Comparison of ENCODE assay signal across 19 cellular contexts in the genomic region with DNA sequence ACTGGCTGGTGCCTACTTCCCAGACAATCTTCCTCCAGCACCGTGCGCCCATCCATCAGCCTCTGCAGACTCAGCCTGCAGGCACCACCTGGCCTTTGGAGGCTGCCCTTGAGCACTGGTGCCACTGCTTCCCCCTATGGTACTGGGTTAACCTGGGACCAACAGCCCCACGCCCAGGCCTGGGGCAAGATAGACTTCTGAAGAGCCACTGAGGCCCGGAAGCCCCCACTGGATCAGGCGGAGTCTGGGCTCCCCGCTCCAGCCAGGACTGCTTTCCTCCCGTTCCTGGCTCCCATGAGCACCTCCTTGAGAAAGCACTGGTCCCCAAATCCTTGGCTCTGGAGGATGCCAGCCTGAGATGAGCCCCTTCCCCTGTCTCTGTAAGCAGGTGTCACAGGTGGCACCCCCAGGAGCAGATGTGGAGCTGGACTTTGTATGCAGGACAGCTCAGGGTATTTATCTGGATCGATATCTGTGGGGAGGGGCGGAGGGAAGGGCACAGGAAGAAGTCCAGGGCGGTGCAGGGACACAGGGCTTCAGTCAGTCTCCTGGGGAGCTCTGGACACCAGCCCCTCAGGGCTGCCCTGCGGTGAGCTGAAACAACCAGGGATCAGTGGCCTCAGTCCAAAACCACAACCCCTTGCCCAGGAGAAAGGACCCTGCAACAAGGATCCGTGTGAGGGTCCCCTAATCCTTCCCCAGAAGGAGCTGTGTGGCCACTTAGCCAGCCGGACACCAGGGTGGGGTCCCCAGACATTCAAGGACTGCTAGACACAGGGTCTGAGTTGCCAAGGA.
A peak's percentile ranks its signal among the peaks of the same experiment; 100 is the strongest.
DNase-seq lines count a peak whose midpoint lies in the region; ATAC-seq, FAIRE-seq and TF ChIP-seq lines count a peak whose summit lies in the region.
"Had no signal": no experiment of that assay in that cellular context is flagged by ENCODE, and none has a peak within 500 bp of the region (broad histone marks: within the 10 kb centered on the region; RNA-seq: fewer than 3 reads in every experiment).

No MANE protein-coding gene starts in this region.

- TF ChIP-seq POLR2A in HepG2 (IDR thresholded peaks at IDR 0.05; ENCODE audit: insufficient read depth in 1 of 2, low read depth in 2 of 2, low read length in 2 of 2): no peak

- peaks cover 3 to 7% (median 5%) of the 10 kb centered on the region in 3 donors for H3K27me3 Mint-ChIP-seq in CD14-positive monocyte (ENCODE audit: low read depth in 3 of 3)
- no peaks in the 10 kb centered on the region for H3K27me3 Mint-ChIP-seq in activated CD8-positive, alpha-beta T cell treated with anti-CD3 and anti-CD28 coated beads for 36 hours

- no peaks in the 10 kb centered on the region for H3K4me1 Mint-ChIP-seq in CD14-positive monocyte
- no peaks in the 10 kb centered on the region for H3K4me1 Mint-ChIP-seq in stimulated activated effector memory CD8-positive, alpha-beta T cell treated with anti-CD3 and anti-CD28 coated beads, Interleukin-12 subunit alpha, Interleukin-12 subunit beta, amount 100 ng/mL, for 72 hours
- no peaks in the 10 kb centered on the region for H3K4me1 Mint-ChIP-seq in activated CD8-positive, alpha-beta T cell treated with anti-CD3 and anti-CD28 coated beads for 36 hours (ENCODE audit: low read depth)
- H3K4me1 Mint-ChIP-seq: CD4-positive, alpha-beta memory T cell had no signal

- H3K27ac ChIP-seq in WERI-Rb-1 (no peak overlapping the region), HepG2 (ENCODE audit: extremely low read length, insufficient read depth, low read length) (no peak overlapping the region)
- H3K27ac ChIP-seq: BLaER1 had no signal

- H3K36me3 ChIP-seq in WERI-Rb-1 (no peaks in the 10 kb centered on the region), HepG2 (replicated peaks in 1 of 2; ENCODE audit: control insufficient read depth in 1 of 2, insufficient read depth in 2 of 2, low read length in 2 of 2) (no peaks in the 10 kb centered on the region)
- H3K36me3 ChIP-seq: BLaER1 had no signal

- no peaks in the 10 kb centered on the region for H3K9me3 ChIP-seq in WERI-Rb-1 (ENCODE audit: severe bottlenecking)
- H3K9me3 ChIP-seq in HepG2 (ENCODE audit: low read length): no peaks in the 10 kb centered on the region
- H3K9me3 ChIP-seq: BLaER1, Caco-2 had no signal

- POLR2A ChIA-PET in HepG2 (lab: Yijun Ruan, JAX): no interaction called here
- POLR2A ChIA-PET in activated CD8-positive, alpha-beta T cell treated with anti-CD3 and anti-CD28 coated beads for 36 hours (lab: Charles Lee): no interaction called here

- no peak overlapping the region for H2AFZ ChIP-seq in HepG2 (ENCODE audit: low read length)

- in situ Hi-C loops in HepG2 (cut with HindIII; ENCODE audit: extremely low pct_ligation_motif_present, low pct_unique_long_range_greater_than_20kb): no loop called here

- no peaks in the 10 kb centered on the region for H3K79me2 ChIP-seq in HepG2 (ENCODE audit: insufficient read depth, low read length)

- H3K4me3 ChIP-seq in WERI-Rb-1 (ENCODE audit: low read depth, low read length): no peak overlapping the region
- no peak overlapping the region for H3K4me3 ChIP-seq in HepG2 (replicated peaks in 1 of 3; ENCODE audit: insufficient read depth in 1 of 3, low read depth in 2 of 3, low read length in 3 of 3)
- H3K4me3 ChIP-seq: BLaER1 had no signal

- no peak overlapping the region for H3K9ac ChIP-seq in HepG2 (ENCODE audit: insufficient read depth, low read depth, low read length)
- H3K9ac ChIP-seq: BLaER1 had no signal

- no TSS peak for BruUV-seq in HepG2 (replicated peaks; lab: Mats Ljungman, UMichigan)

- H3K9me3 Mint-ChIP-seq in CD14-positive monocyte: peaks cover 0 to 3% (median 0%) of the 10 kb centered on the region in 7 donors
- H3K9me3 Mint-ChIP-seq in stimulated activated effector memory CD8-positive, alpha-beta T cell treated with anti-CD3 and anti-CD28 coated beads, Interleukin-12 subunit alpha, Interleukin-12 subunit beta, amount 100 ng/mL, for 72 hours: peaks cover 8% of the 10 kb centered on the region
- H3K9me3 Mint-ChIP-seq in activated CD8-positive, alpha-beta T cell treated with anti-CD3 and anti-CD28 coated beads for 36 hours: peaks cover 2% of the 10 kb centered on the region

- H4K20me1 ChIP-seq in HepG2 (ENCODE audit: insufficient read depth, low read length): no peaks in the 10 kb centered on the region
- H4K20me1 ChIP-seq: BLaER1 had no signal

- H3K4me2 ChIP-seq in HepG2 (ENCODE audit: low read depth, low read length): no peak overlapping the region
- H3K4me2 ChIP-seq: BLaER1 had no signal

- DNase-seq in CD14-positive monocyte (ENCODE audit: low spot score) (peak; percentile 27), WERI-Rb-1 (peak; percentile 50), HepG2 (ENCODE audit: low spot score) (no peak)
- no peak for DNase-seq in stimulated activated effector memory CD8-positive, alpha-beta T cell treated with anti-CD3 and anti-CD28 coated beads, Interleukin-12 subunit alpha, Interleukin-12 subunit beta, amount 100 ng/mL, for 72 hours (ENCODE audit: low spot score in 2 of 2)
- DNase-seq in activated CD8-positive, alpha-beta T cell treated with anti-CD3 and anti-CD28 coated beads for 36 hours: no peak
- DNase-seq in activated naive CD4-positive, alpha-beta T cell treated with Interleukin-2 at 50 U/mL for 16 hours: no peak
- DNase-seq: ACHN; CD4-positive, alpha-beta memory T cell; DMS 273 treated with DMSO at 0.1 percent for 48 hours; DMS79 treated with DMSO at 0.1 percent for 48 hours; Karpas-422; MV-4-11; NCI-H187; NCI-H446 treated with DMSO at 0.1 percent for 48 hours; NCI-H526 treated with DMSO at 0.1 percent for 48 hours; SHP77 had no signal

- intact Hi-C loops in CD14-positive monocyte (cut with micrococcal nuclease) (no loop called here), HepG2 (cut with micrococcal nuclease; ENCODE audit: unreplicated experiment) (no loop called here)
- intact Hi-C loops in activated CD8-positive, alpha-beta T cell treated with anti-CD3 and anti-CD28 coated beads for 36 hours (cut with micrococcal nuclease): no loop called here

- no peak overlapping the region for H3K4me3 Mint-ChIP-seq in CD14-positive monocyte
- no peak overlapping the region for H3K4me3 Mint-ChIP-seq in stimulated activated effector memory CD8-positive, alpha-beta T cell treated with anti-CD3 and anti-CD28 coated beads, Interleukin-12 subunit alpha, Interleukin-12 subunit beta, amount 100 ng/mL, for 72 hours
- H3K4me3 Mint-ChIP-seq in activated CD8-positive, alpha-beta T cell treated with anti-CD3 and anti-CD28 coated beads for 36 hours: no peak overlapping the region
- H3K4me3 Mint-ChIP-seq: CD4-positive, alpha-beta memory T cell had no signal

- TF ChIP-seq EP300 in HepG2 (IDR thresholded peaks at IDR 0.05; ENCODE audit: low read depth in 2 of 2, low read length in 2 of 2) (no peak), HepG2 (CRISPR knock-in tag; IDR thresholded peaks at IDR 0.05; ENCODE audit: borderline replicate concordance) (no peak)

- no peaks in the 10 kb centered on the region for H3K36me3 Mint-ChIP-seq in CD14-positive monocyte
- H3K36me3 Mint-ChIP-seq in stimulated activated effector memory CD8-positive, alpha-beta T cell treated with anti-CD3 and anti-CD28 coated beads, Interleukin-12 subunit alpha, Interleukin-12 subunit beta, amount 100 ng/mL, for 72 hours: no peaks in the 10 kb centered on the region
- no peaks in the 10 kb centered on the region for H3K36me3 Mint-ChIP-seq in activated CD8-positive, alpha-beta T cell treated with anti-CD3 and anti-CD28 coated beads for 36 hours (ENCODE audit: low read depth)
- H3K36me3 Mint-ChIP-seq: CD4-positive, alpha-beta memory T cell had no signal

- FAIRE-seq in HepG2 (lab: Jason Lieb, UNC): no peak

- TF ChIP-seq RAD21 in HepG2 (CRISPR knock-in tag; IDR thresholded peaks at IDR 0.05): no peak

- WGBS in HepG2 (ENCODE audit: low lambda C conversion rate): 0% methylated on average over 3 of the region's 13 CpGs

- H3K27ac Mint-ChIP-seq in CD14-positive monocyte: peak overlapping the region in 1 of 7 donors; percentile 22
- no peak overlapping the region for H3K27ac Mint-ChIP-seq in stimulated activated effector memory CD8-positive, alpha-beta T cell treated with anti-CD3 and anti-CD28 coated beads, Interleukin-12 subunit alpha, Interleukin-12 subunit beta, amount 100 ng/mL, for 72 hours
- no peak overlapping the region for H3K27ac Mint-ChIP-seq in activated CD8-positive, alpha-beta T cell treated with anti-CD3 and anti-CD28 coated beads for 36 hours
- H3K27ac Mint-ChIP-seq: CD4-positive, alpha-beta memory T cell had no signal

- H3K27me3 ChIP-seq in WERI-Rb-1 (ENCODE audit: insufficient read depth, low read depth, severe bottlenecking) (no peaks in the 10 kb centered on the region), HepG2 (ENCODE audit: control insufficient read depth in 1 of 2, insufficient read depth in 2 of 2, low read length in 2 of 2) (peaks cover 4 to 9% of the 10 kb centered on the region in 2 experiments; a peak in 4 of 5 replicates)
- H3K27me3 ChIP-seq: BLaER1 had no signal

- CTCF ChIA-PET in HepG2 (lab: Yijun Ruan, JAX; ENCODE audit: low intra/inter-chr PET ratio, low total read pairs): no interaction called here
- CTCF ChIA-PET in activated CD8-positive, alpha-beta T cell treated with anti-CD3 and anti-CD28 coated beads for 36 hours (lab: Charles Lee): no interaction called here

- ATAC-seq in HepG2 (peak; percentile 71), HG03520 (IDR thresholded peaks at IDR 0.05; ENCODE audit: unreplicated experiment) (no peak)
- ATAC-seq in stimulated activated effector memory CD8-positive, alpha-beta T cell treated with anti-CD3 and anti-CD28 coated beads, Interleukin-12 subunit alpha, Interleukin-12 subunit beta, amount 100 ng/mL, for 72 hours: peak; percentile 6
- ATAC-seq in activated CD8-positive, alpha-beta T cell treated with anti-CD3 and anti-CD28 coated beads for 36 hours: no peak

- H3K4me1 ChIP-seq in HepG2 (ENCODE audit: insufficient read depth, low read length): no peaks in the 10 kb centered on the region
- H3K4me1 ChIP-seq: Caco-2 had no signal

- TF ChIP-seq CTCF in CD14-positive monocyte (IDR thresholded peaks at IDR 0.05) (no peak), WERI-Rb-1 (IDR thresholded peaks at IDR 0.05; ENCODE audit: low read depth, low read length) (no peak), HepG2 (CRISPR knock-in tag; IDR thresholded peaks at IDR 0.05) (no peak)
- TF ChIP-seq CTCF in activated CD8-positive, alpha-beta T cell treated with anti-CD3 and anti-CD28 coated beads for 36 hours (IDR thresholded peaks at IDR 0.05): no peak

TF ChIP-seq in HepG2, 621 proteins besides CTCF, POLR2A, EP300 and RAD21 (continues in another document):
- TF ChIP-seq SIN3A (IDR thresholded peaks at IDR 0.05; ENCODE audit: borderline replicate concordance, low read depth, low read length) (no peak), KLF15 (CRISPR knock-in tag; IDR thresholded peaks at IDR 0.05; ENCODE audit: borderline replicate concordance) (no peak)

Comparison
In these comparisons a context has a peak if more than half of its experiments do, and no peak if none do; other contexts are left out.
1. DNase-seq: peak in CD14-positive monocyte (single experiment) and WERI-Rb-1 (single experiment); none in HepG2 (single experiment), stimulated activated effector memory CD8-positive, alpha-beta T cell treated with anti-CD3 and anti-CD28 coated beads, Interleukin-12 subunit alpha, Interleukin-12 subunit beta, amount 100 ng/mL, for 72 hours (0 of 2), activated CD8-positive, alpha-beta T cell treated with anti-CD3 and anti-CD28 coated beads for 36 hours (single experiment) and activated naive CD4-positive, alpha-beta T cell treated with Interleukin-2 at 50 U/mL for 16 hours (single experiment).
2. ATAC-seq: peak in HepG2 (single experiment) and stimulated activated effector memory CD8-positive, alpha-beta T cell treated with anti-CD3 and anti-CD28 coated beads, Interleukin-12 subunit alpha, Interleukin-12 subunit beta, amount 100 ng/mL, for 72 hours (single experiment); none in HG03520 (single experiment) and activated CD8-positive, alpha-beta T cell treated with anti-CD3 and anti-CD28 coated beads for 36 hours (single experiment).